ENCODE assay signal across 1 cellular context in genomic region chr2:74559912-74560311, GRCh38.
TF ChIP-seq lines count a peak whose summit lies in the region.

No MANE protein-coding gene starts in this region.

TF ChIP-seq in HEK293, 187 proteins besides CTCF, POLR2A, EP300 and RAD21 (continued from another document):
- 0 out of 2 replicates have a peak, but pooled peaks have one; percentile 27 for TF ChIP-seq ZFHX2 (tag by site-specific recombination; conservative IDR thresholded peaks at IDR 0.05)
- TF ChIP-seq ZNF211 (tag by site-specific recombination; IDR thresholded peaks at IDR 0.05; ENCODE audit: low read depth) = no peak
- no peak for TF ChIP-seq ZNF747 (tag by site-specific recombination; IDR thresholded peaks at IDR 0.05)
- TF ChIP-seq ZNF548 (tag by site-specific recombination; IDR thresholded peaks at IDR 0.05) = no peak
- no peak for TF ChIP-seq ZNF354C (tag by site-specific recombination; IDR thresholded peaks at IDR 0.05; ENCODE audit: borderline replicate concordance, low read depth)
- no peak for TF ChIP-seq ZXDB (tag by site-specific recombination; IDR thresholded peaks at IDR 0.05)
- TF ChIP-seq SP3 (tag by site-specific recombination; IDR thresholded peaks at IDR 0.05) = 0 out of 2 replicates have a peak, but pooled peaks have one; percentile 9
- TF ChIP-seq KLF9 (tag by site-specific recombination; IDR thresholded peaks at IDR 0.05; ENCODE audit: low read depth) = no peak
TF ChIP-seq in HEK293: peak in this region for 3.
